ENCODE assay signal across 12 cellular contexts in genomic region chr1:154750681-154751665, GRCh38.
DNase-seq lines count a peak whose midpoint lies in the region; ATAC-seq and TF ChIP-seq lines count a peak whose summit lies in the region.
"Had no signal": no experiment of that assay in that cellular context is flagged by ENCODE, and none has a peak within 500 bp of the region (broad histone marks: within the 10 kb centered on the region; RNA-seq: fewer than 3 reads in every experiment).

No MANE protein-coding gene starts in this region.

- no peaks in the 10 kb centered on the region for H3K36me3 ChIP-seq in sigmoid colon
- H3K36me3 ChIP-seq: colonic mucosa, vagina had no signal

- POLR2A ChIA-PET in T-cell (lab: Charles Lee) = no interaction called here

- no peak for ATAC-seq in activated naive CD8-positive, alpha-beta T cell treated with anti-CD3 and anti-CD28 coated beads, Interleukin-2, amount 50 U/mL, for 24 hours
- ATAC-seq in T-cell (replicated peaks in 1 of 4) = no peak

- H3K27ac ChIP-seq in sigmoid colon = peak overlapping the region in 2 of 4 donors; percentile 50 to 63
- H3K27ac ChIP-seq: colonic mucosa, parathyroid adenoma, vagina had no signal

- peaks cover 0 to 42% (median 18%) of the 10 kb centered on the region in 4 donors for H3K4me1 ChIP-seq in sigmoid colon
- H3K4me1 ChIP-seq: colonic mucosa had no signal

- H3K4me3 ChIP-seq in sigmoid colon = no peak overlapping the region
- H3K4me3 ChIP-seq: colonic mucosa, vagina had no signal

- TF ChIP-seq EP300 in sigmoid colon (IDR thresholded peaks at IDR 0.05) = no peak

- no peak for TF ChIP-seq POLR2A in sigmoid colon (IDR thresholded peaks at IDR 0.05)

- H3K27me3 Mint-ChIP-seq in activated CD4-positive, alpha-beta T cell treated with anti-CD3 and anti-CD28 coated beads, Interleukin-2, amount 10 ng/mL, durations not matched to agents 24 days and 14 days = no peaks in the 10 kb centered on the region
- peaks cover 4% of the 10 kb centered on the region for H3K27me3 Mint-ChIP-seq in activated naive CD8-positive, alpha-beta T cell treated with anti-CD3 and anti-CD28 coated beads, Interleukin-2, amount 50 U/mL, for 24 hours
- peaks cover 0 to 2% of the 10 kb centered on the region in 2 donors for H3K27me3 Mint-ChIP-seq in T-cell

- H3K9me3 Mint-ChIP-seq in activated CD4-positive, alpha-beta T cell treated with anti-CD3 and anti-CD28 coated beads, Interleukin-2, amount 10 ng/mL, durations not matched to agents 24 days and 14 days = peaks cover 3% of the 10 kb centered on the region
- no peaks in the 10 kb centered on the region for H3K9me3 Mint-ChIP-seq in activated naive CD8-positive, alpha-beta T cell treated with anti-CD3 and anti-CD28 coated beads, Interleukin-2, amount 50 U/mL, for 24 hours
- no peaks in the 10 kb centered on the region for H3K9me3 Mint-ChIP-seq in T-cell

- CTCF ChIA-PET in T-cell (lab: Charles Lee) = interaction anchor here in 1 of 2 donors (1.2 kb wide), 1 partner anchor 81 kb away, joined by 5 read pairs; no protein-coding TSS in a partner anchor

- H3K9me3 ChIP-seq in sigmoid colon = no peaks in the 10 kb centered on the region
- H3K9me3 ChIP-seq: colonic mucosa, vagina had no signal

- no peak for DNase-seq in activated CD4-positive, alpha-beta T cell treated with anti-CD3 and anti-CD28 coated beads, Interleukin-2, amount 10 ng/mL, durations not matched to agents 24 days and 14 days
- no peak for DNase-seq in activated CD4-positive, alpha-beta T cell treated with anti-CD3 and anti-CD28 coated beads for 1 hour
- DNase-seq in NCI-H1417 treated with DMSO at 0.1 percent for 48 hours (lab: John Stamatoyannopoulos, UW) (peak; percentile 39), sigmoid colon (peak; percentile 54), T1000 (lab: John Stamatoyannopoulos, UW) (no peak), NCI-H2029 treated with DMSO at 0.1 percent for 48 hours (lab: John Stamatoyannopoulos, UW) (no peak), T-cell (no peak)
- DNase-seq in activated naive CD8-positive, alpha-beta T cell treated with anti-CD3 and anti-CD28 coated beads, Interleukin-2, amount 50 U/mL, for 24 hours = no peak
- DNase-seq: colonic mucosa, GOT3 had no signal

- H3K27me3 ChIP-seq in sigmoid colon = peaks cover 0 to 18% (median 0%) of the 10 kb centered on the region in 3 donors
- H3K27me3 ChIP-seq: colonic mucosa, vagina had no signal

- H3K27ac Mint-ChIP-seq in activated CD4-positive, alpha-beta T cell treated with anti-CD3 and anti-CD28 coated beads, Interleukin-2, amount 10 ng/mL, durations not matched to agents 24 days and 14 days = peak overlapping the region; percentile 92
- H3K27ac Mint-ChIP-seq in activated naive CD8-positive, alpha-beta T cell treated with anti-CD3 and anti-CD28 coated beads, Interleukin-2, amount 50 U/mL, for 24 hours = peak overlapping the region; percentile 88
- H3K27ac Mint-ChIP-seq in T-cell = peak overlapping the region in 1 of 2 donors; percentile 21

- intact Hi-C loops in activated CD4-positive, alpha-beta T cell treated with anti-CD3 and anti-CD28 coated beads, Interleukin-2, amount 10 ng/mL, durations not matched to agents 24 days and 14 days (cut with micrococcal nuclease) = loop anchor here (1.0 to 5.0 kb wide), 2 partner anchors 8 to 34 kb away; no protein-coding TSS in a partner anchor
- intact Hi-C loops in sigmoid colon (cut with DNase I) = no loop called here

- no peak for TF ChIP-seq CTCF in sigmoid colon (IDR thresholded peaks at IDR 0.05)

- peaks cover 82% of the 10 kb centered on the region for H3K4me1 Mint-ChIP-seq in activated CD4-positive, alpha-beta T cell treated with anti-CD3 and anti-CD28 coated beads, Interleukin-2, amount 10 ng/mL, durations not matched to agents 24 days and 14 days
- H3K4me1 Mint-ChIP-seq in activated naive CD8-positive, alpha-beta T cell treated with anti-CD3 and anti-CD28 coated beads, Interleukin-2, amount 50 U/mL, for 24 hours = peaks cover 79% of the 10 kb centered on the region
- H3K4me1 Mint-ChIP-seq in T-cell = peaks cover 29 to 49% (median 30%) of the 10 kb centered on the region in 3 donors

- H3K4me3 Mint-ChIP-seq in activated CD4-positive, alpha-beta T cell treated with anti-CD3 and anti-CD28 coated beads, Interleukin-2, amount 10 ng/mL, durations not matched to agents 24 days and 14 days = peak overlapping the region; percentile 65
- peak overlapping the region; percentile 52 for H3K4me3 Mint-ChIP-seq in activated naive CD8-positive, alpha-beta T cell treated with anti-CD3 and anti-CD28 coated beads, Interleukin-2, amount 50 U/mL, for 24 hours
- H3K4me3 Mint-ChIP-seq in T-cell = no peak overlapping the region

- 72 to 83% methylated on average over 13 of the region's 13 CpGs for WGBS in sigmoid colon, 2 donors

- no peaks in the 10 kb centered on the region for H3K36me3 Mint-ChIP-seq in activated CD4-positive, alpha-beta T cell treated with anti-CD3 and anti-CD28 coated beads, Interleukin-2, amount 10 ng/mL, durations not matched to agents 24 days and 14 days (ENCODE audit: low read depth)
- no peaks in the 10 kb centered on the region for H3K36me3 Mint-ChIP-seq in activated naive CD8-positive, alpha-beta T cell treated with anti-CD3 and anti-CD28 coated beads, Interleukin-2, amount 50 U/mL, for 24 hours (ENCODE audit: low read depth)
- no peaks in the 10 kb centered on the region for H3K36me3 Mint-ChIP-seq in T-cell

Comparison
In these comparisons a context has a peak if more than half of its experiments do, and no peak if none do; other contexts are left out.
1. DNase-seq: peak in NCI-H1417 treated with DMSO at 0.1 percent for 48 hours (single experiment) and sigmoid colon (single experiment); none in activated CD4-positive, alpha-beta T cell treated with anti-CD3 and anti-CD28 coated beads, Interleukin-2, amount 10 ng/mL, durations not matched to agents 24 days and 14 days (single experiment), activated CD4-positive, alpha-beta T cell treated with anti-CD3 and anti-CD28 coated beads for 1 hour (single experiment), activated naive CD8-positive, alpha-beta T cell treated with anti-CD3 and anti-CD28 coated beads, Interleukin-2, amount 50 U/mL, for 24 hours (single experiment), T1000 (single experiment), NCI-H2029 treated with DMSO at 0.1 percent for 48 hours (single experiment) and T-cell (0 of 34).
2. H3K4me3 Mint-ChIP-seq: peak in activated CD4-positive, alpha-beta T cell treated with anti-CD3 and anti-CD28 coated beads, Interleukin-2, amount 10 ng/mL, durations not matched to agents 24 days and 14 days (single experiment) and activated naive CD8-positive, alpha-beta T cell treated with anti-CD3 and anti-CD28 coated beads, Interleukin-2, amount 50 U/mL, for 24 hours (single experiment); none in T-cell (0 of 3).